Comparison of ENCODE assay signal across 21 cellular contexts in genomic region chr6:108763931-108764579, GRCh38.
A peak's percentile ranks its signal among the peaks of the same experiment; 100 is the strongest.
DNase-seq lines count a peak whose midpoint lies in the region; ATAC-seq and TF ChIP-seq lines count a peak whose summit lies in the region.
"Had no signal": no experiment of that assay in that cellular context is flagged by ENCODE, and none has a peak within 500 bp of the region (broad histone marks: within the 10 kb centered on the region; RNA-seq: fewer than 3 reads in every experiment).

No MANE protein-coding gene starts in this region.

- no peaks in the 10 kb centered on the region for H3K9me3 ChIP-seq in body of pancreas
- no peaks in the 10 kb centered on the region for H3K9me3 ChIP-seq in right lobe of liver
- H3K9me3 ChIP-seq in T-helper 17 cell (ENCODE audit: control insufficient read depth, low read length, poor library complexity, severe bottlenecking): no peaks in the 10 kb centered on the region
- no peaks in the 10 kb centered on the region for H3K9me3 ChIP-seq in prostate gland
- H3K9me3 ChIP-seq: BE2C had no signal

- no peak for TF ChIP-seq CTCF in LNCaP clone FGC (IDR thresholded peaks at IDR 0.05; ENCODE audit: control insufficient read depth, extremely low read depth, insufficient read depth)
- TF ChIP-seq CTCF in body of pancreas (IDR thresholded peaks at IDR 0.05): no peak
- TF ChIP-seq CTCF in right lobe of liver (IDR thresholded peaks at IDR 0.05): no peak
- TF ChIP-seq CTCF in prostate gland (IDR thresholded peaks at IDR 0.05): no peak

- H3K27ac ChIP-seq in body of pancreas (peak overlapping the region; percentile 58 to 77 (median 74)), right lobe of liver (peak overlapping the region; percentile 54 to 80 (median 74)), prostate gland (no peak overlapping the region)
- H3K27ac ChIP-seq: HL-60 had no signal

- WGBS in body of pancreas, 2 donors: 36 to 45% methylated on average over 10 of the region's 10 CpGs
- 48% methylated on average over 9 of the region's 10 CpGs for WGBS in right lobe of liver (ENCODE audit: insufficient coverage, low coverage, low lambda C conversion rate, missing lambda C conversion rate)
- 89% methylated on average over 10 of the region's 10 CpGs for WGBS in prostate gland

- ATAC-seq in body of pancreas (peak; percentile 53), right lobe of liver (peak; percentile 81 to 87 (median 84)), T-helper 17 cell (no peak), GM19023 (IDR thresholded peaks at IDR 0.05; ENCODE audit: unreplicated experiment) (no peak)
- ATAC-seq: PC-3, SK-N-SH treated with all-trans-retinoic acid at 6 μM for 48 hours had no signal

- H3K27me3 Mint-ChIP-seq in T-helper 17 cell: peaks cover 28% of the 10 kb centered on the region

- DNase-seq in LNCaP clone FGC (ENCODE audit: low read depth): peak; percentile 64
- no peak for DNase-seq in body of pancreas
- no peak for DNase-seq in right lobe of liver
- DNase-seq in ureter (ENCODE audit: low spot score): peak; percentile 28
- DNase-seq in T-helper 17 cell: no peak
- DNase-seq in prostate gland (ENCODE audit: low spot score): no peak
- DNase-seq: BE2C; CD4-positive, CD25-positive, alpha-beta regulatory T cell; DMS153; DND-41; NCI-H1092 treated with DMSO at 0.1 percent for 48 hours; NCI-H1436 treated with DMSO at 0.1 percent for 48 hours; NCI-H187 treated with DMSO at 0.1 percent for 48 hours; NCI-H446; NCI-H524 treated with DMSO at 0.1 percent for 48 hours; NCI-H82; NK-92 treated with Interleukin-12 subunit alpha and Interleukin-12 subunit beta, amount 100 ng/mL, for 24 hours; PC-3 had no signal

- intact Hi-C loops in body of pancreas (cut with DNase I): no loop called here
- intact Hi-C loops in right lobe of liver (cut with DNase I): loop anchor here in 1 of 2 donors (10.0 kb wide), 1 partner anchor 209 kb away; no protein-coding TSS in a partner anchor
- intact Hi-C loops in prostate gland (cut with DNase I): no loop called here

- peaks cover 11% of the 10 kb centered on the region for H3K4me1 Mint-ChIP-seq in T-helper 17 cell

- H3K36me3 ChIP-seq in body of pancreas (replicated peaks in 1 of 2; ENCODE audit: insufficient read depth in 1 of 2, low read depth in 2 of 2) (no peaks in the 10 kb centered on the region), right lobe of liver (no peaks in the 10 kb centered on the region), prostate gland (no peaks in the 10 kb centered on the region)
- H3K36me3 ChIP-seq: BE2C had no signal

- H3K4me3 Mint-ChIP-seq in T-helper 17 cell: no peak overlapping the region
- H3K4me3 Mint-ChIP-seq: CD4-positive, CD25-positive, alpha-beta regulatory T cell had no signal

- peaks cover 98% of the 10 kb centered on the region for H3K4me1 ChIP-seq in body of pancreas
- H3K4me1 ChIP-seq in right lobe of liver: peaks cover 0 to 69% (median 23%) of the 10 kb centered on the region in 4 donors
- no peaks in the 10 kb centered on the region for H3K4me1 ChIP-seq in prostate gland (replicated peaks)
- H3K4me1 ChIP-seq: BE2C had no signal

- H3K27ac Mint-ChIP-seq in T-helper 17 cell: no peak overlapping the region
- H3K27ac Mint-ChIP-seq: CD4-positive, CD25-positive, alpha-beta regulatory T cell had no signal

- no peak overlapping the region for H3K4me3 ChIP-seq in LNCaP clone FGC (ENCODE audit: low read depth, low read length)
- no peak overlapping the region for H3K4me3 ChIP-seq in body of pancreas
- H3K4me3 ChIP-seq in right lobe of liver: no peak overlapping the region
- no peak overlapping the region for H3K4me3 ChIP-seq in prostate gland

- peaks cover 7% of the 10 kb centered on the region for H3K36me3 Mint-ChIP-seq in T-helper 17 cell (ENCODE audit: low read depth)

- H3K27me3 ChIP-seq in body of pancreas: no peaks in the 10 kb centered on the region
- H3K27me3 ChIP-seq in right lobe of liver: no peaks in the 10 kb centered on the region
- no peaks in the 10 kb centered on the region for H3K27me3 ChIP-seq in prostate gland (replicated peaks; ENCODE audit: insufficient read depth)
- H3K27me3 ChIP-seq: BE2C had no signal

- TF ChIP-seq POLR2A in body of pancreas (IDR thresholded peaks at IDR 0.05) (no peak), right lobe of liver (IDR thresholded peaks at IDR 0.05) (no peak), prostate gland (IDR thresholded peaks at IDR 0.05) (no peak)

Comparison
In these comparisons a context has a peak if more than half of its experiments do, and no peak if none do; other contexts are left out.
1. DNase-seq: peak in LNCaP clone FGC (single experiment) and ureter (single experiment); none in body of pancreas (0 of 4), right lobe of liver (0 of 3), T-helper 17 cell (0 of 3) and prostate gland (single experiment).
2. ATAC-seq: peak in body of pancreas (single experiment) and right lobe of liver (4 of 4); none in T-helper 17 cell (single experiment) and GM19023 (single experiment).
3. H3K27ac ChIP-seq: peak in body of pancreas (4 of 4) and right lobe of liver (3 of 3); none in prostate gland (0 of 2).